In genomic region chrX:86348669-86349068, GRCh38 we compare ENCODE assay signal across 22 cellular contexts.
DNase-seq lines count a peak whose midpoint lies in the region; ATAC-seq and TF ChIP-seq lines count a peak whose summit lies in the region.
"Had no signal": no experiment of that assay in that cellular context is flagged by ENCODE, and none has a peak within 500 bp of the region (broad histone marks: within the 10 kb centered on the region; RNA-seq: fewer than 3 reads in every experiment).

No MANE protein-coding gene starts in this region.

- no peak overlapping the region for H3K4me3 ChIP-seq in GM23338
- H3K4me3 ChIP-seq in NB4 (ENCODE audit: low read depth, low read length): no peak overlapping the region
- H3K4me3 ChIP-seq in ascending aorta: no peak overlapping the region
- H3K4me3 ChIP-seq: lower lobe of right lung had no signal

- CTCF ChIA-PET in activated CD4-positive, alpha-beta T cell treated with anti-CD3 and anti-CD28 coated beads for 36 hours (lab: Charles Lee): interaction anchor here (0.7 kb wide), 1 partner anchor 714 kb away, joined by 3 read pairs; no protein-coding TSS in a partner anchor

- DNase-seq in GM23338 (ENCODE audit: low spot score): peak; percentile 58
- DNase-seq in NB4 (ENCODE audit: low read depth): peak; percentile 8
- DNase-seq in UCSD-AML1 (lab: John Stamatoyannopoulos, UW; ENCODE audit: unreplicated experiment): peak; percentile 5
- peak; percentile 27 for DNase-seq in iPS-NIHi7 (ENCODE audit: extremely low spot score)
- DNase-seq in KG1 (lab: John Stamatoyannopoulos, UW): no peak
- no peak for DNase-seq in ascending aorta (ENCODE audit: low spot score in 2 of 2)
- no peak for DNase-seq in activated CD4-positive, alpha-beta T cell treated with anti-CD3 and anti-CD28 coated beads for 36 hours
- DNase-seq: activated CD4-positive, alpha-beta T cell treated with anti-CD3 and anti-CD28 coated beads, Interleukin-2, amount 50 U/mL, for 48 hours; activated naive CD4-positive, alpha-beta T cell treated with Interleukin-2 at 50 U/mL for 16 hours; activated T-cell treated with anti-CD3 and anti-CD28 coated beads for 4 hours; AML-193; amygdala; foreskin fibroblast; lower lobe of right lung; NCI-H1105; NCI-H2029 treated with DMSO at 0.1 percent for 48 hours; NCI-H446; occipital lobe; stimulated activated CD4-positive, alpha-beta T cell treated with anti-CD3 and anti-CD28 coated beads, Interleukin-12 subunit alpha, Interleukin-12 subunit beta, amount 100 ng/mL, for 4 hours; stimulated activated CD8-positive, alpha-beta memory T cell treated with anti-CD3 and anti-CD28 coated beads, Interleukin-4, amount 100 ng/mL, for 48 hours had no signal

- H3K27me3 ChIP-seq in GM23338 (ENCODE audit: insufficient read depth): no peaks in the 10 kb centered on the region
- no peaks in the 10 kb centered on the region for H3K27me3 ChIP-seq in ascending aorta

- H3K36me3 Mint-ChIP-seq in GM23338 (ENCODE audit: low read depth): no peaks in the 10 kb centered on the region
- H3K36me3 Mint-ChIP-seq in activated CD4-positive, alpha-beta T cell treated with anti-CD3 and anti-CD28 coated beads for 36 hours (ENCODE audit: low read depth): no peaks in the 10 kb centered on the region

- intact Hi-C loops in ascending aorta (cut with DNase I): no loop called here
- intact Hi-C loops in activated CD4-positive, alpha-beta T cell treated with anti-CD3 and anti-CD28 coated beads for 36 hours (cut with DNase I, micrococcal nuclease): no loop called here

- H2AFZ ChIP-seq in GM23338: no peak overlapping the region

- H3K36me3 ChIP-seq in GM23338 (ENCODE audit: insufficient read depth) (no peaks in the 10 kb centered on the region), ascending aorta (no peaks in the 10 kb centered on the region)
- H3K36me3 ChIP-seq: lower lobe of right lung had no signal

- no peaks in the 10 kb centered on the region for H3K4me1 Mint-ChIP-seq in GM23338
- no peaks in the 10 kb centered on the region for H3K4me1 Mint-ChIP-seq in activated CD4-positive, alpha-beta T cell treated with anti-CD3 and anti-CD28 coated beads for 36 hours

- H3K27me3 Mint-ChIP-seq in GM23338 (ENCODE audit: insufficient read depth, low read depth, poor library complexity): no peaks in the 10 kb centered on the region
- H3K27me3 Mint-ChIP-seq in activated CD4-positive, alpha-beta T cell treated with anti-CD3 and anti-CD28 coated beads for 36 hours: no peaks in the 10 kb centered on the region

- no peaks in the 10 kb centered on the region for H3K79me2 ChIP-seq in GM23338 (replicated peaks; ENCODE audit: insufficient read depth)

- ATAC-seq in GM23338 (peak; percentile 94), HG02588 (IDR thresholded peaks at IDR 0.05; ENCODE audit: unreplicated experiment) (no peak)
- no peak for ATAC-seq in activated CD4-positive, alpha-beta T cell treated with anti-CD3 and anti-CD28 coated beads for 36 hours
- ATAC-seq: lower lobe of right lung had no signal

- H3K9me3 ChIP-seq in ascending aorta: no peaks in the 10 kb centered on the region
- H3K9me3 ChIP-seq: lower lobe of right lung had no signal

- H3K9me2 ChIP-seq in GM23338 (ENCODE audit: insufficient read depth): no peaks in the 10 kb centered on the region

- no peaks in the 10 kb centered on the region for H4K20me1 ChIP-seq in GM23338 (replicated peaks; ENCODE audit: insufficient read depth)

- H3F3A ChIP-seq in GM23338 (replicated peaks; ENCODE audit: low read depth): no peaks in the 10 kb centered on the region

- H3K4me2 ChIP-seq in GM23338: no peak overlapping the region
- H3K4me2 ChIP-seq: KMS-11 had no signal

- no peak overlapping the region for H3K27ac Mint-ChIP-seq in GM23338
- no peak overlapping the region for H3K27ac Mint-ChIP-seq in activated CD4-positive, alpha-beta T cell treated with anti-CD3 and anti-CD28 coated beads for 36 hours

- no peaks in the 10 kb centered on the region for H3K9me3 Mint-ChIP-seq in GM23338
- no peaks in the 10 kb centered on the region for H3K9me3 Mint-ChIP-seq in activated CD4-positive, alpha-beta T cell treated with anti-CD3 and anti-CD28 coated beads for 36 hours (ENCODE audit: low read depth)

- POLR2A ChIA-PET in activated CD4-positive, alpha-beta T cell treated with anti-CD3 and anti-CD28 coated beads for 36 hours (lab: Charles Lee): no interaction called here

- peak; percentile 56 to 67 for TF ChIP-seq CTCF in GM23338 (conservative IDR thresholded peaks at IDR 0.05; ENCODE audit: low read depth in 2 of 2)
- peak; percentile 17 for TF ChIP-seq CTCF in NB4 (IDR thresholded peaks at IDR 0.05; ENCODE audit: low read depth, low read length)
- TF ChIP-seq CTCF in ascending aorta (IDR thresholded peaks at IDR 0.05): no peak

- TF ChIP-seq POLR2A in NB4 (IDR thresholded peaks at IDR 0.05; ENCODE audit: extremely low read depth, insufficient read length): no peak

- no peaks in the 10 kb centered on the region for H3K4me1 ChIP-seq in GM23338 (ENCODE audit: insufficient read depth)
- H3K4me1 ChIP-seq in ascending aorta: no peaks in the 10 kb centered on the region
- H3K4me1 ChIP-seq: lower lobe of right lung had no signal

- H3K27ac ChIP-seq in GM23338 (ENCODE audit: low read depth) (no peak overlapping the region), ascending aorta (no peak overlapping the region)
- H3K27ac ChIP-seq: KMS-11, lower lobe of right lung had no signal

- H3K4me3 Mint-ChIP-seq in GM23338: no peak overlapping the region
- H3K4me3 Mint-ChIP-seq in activated CD4-positive, alpha-beta T cell treated with anti-CD3 and anti-CD28 coated beads for 36 hours: no peak overlapping the region

TF ChIP-seq in GM23338, 12 proteins besides CTCF, POLR2A, EP300 and RAD21:
- TF ChIP-seq EZH2phosphoT487 (IDR thresholded peaks at IDR 0.05; ENCODE audit: unreplicated experiment) (no peak), STAT1 (IDR thresholded peaks at IDR 0.05; ENCODE audit: unreplicated experiment) (no peak), ZNF331 (CRISPR knock-in tag; IDR thresholded peaks at IDR 0.05; ENCODE audit: low read depth) (no peak), CREB1 (CRISPR knock-in tag; IDR thresholded peaks at IDR 0.05; ENCODE audit: low read depth) (no peak), JUNB (IDR thresholded peaks at IDR 0.05; ENCODE audit: unreplicated experiment) (no peak), REST (IDR thresholded peaks at IDR 0.05; ENCODE audit: unreplicated experiment) (no peak), EZH2 (IDR thresholded peaks at IDR 0.05; ENCODE audit: low read depth, unreplicated experiment) (no peak)

Comparison
In these comparisons a context has a peak if more than half of its experiments do, and no peak if none do; other contexts are left out.
1. DNase-seq: peak in GM23338 (single experiment), NB4 (single experiment), UCSD-AML1 (single experiment) and iPS-NIHi7 (single experiment); none in KG1 (single experiment), ascending aorta (0 of 2) and activated CD4-positive, alpha-beta T cell treated with anti-CD3 and anti-CD28 coated beads for 36 hours (single experiment).
2. CTCF ChIP-seq: peak in GM23338 (2 of 2) and NB4 (single experiment); none in ascending aorta (0 of 3).